Comparison of ENCODE assay signal across 11 cellular contexts in genomic region chr15:53847745-53848144, GRCh38.
"Had no signal": no experiment of that assay in that cellular context is flagged by ENCODE, and none has a peak within 500 bp of the region (broad histone marks: within the 10 kb centered on the region; RNA-seq: fewer than 3 reads in every experiment).

No MANE protein-coding gene starts in this region.

- FAIRE-seq: H1, H54 had no signal

- H3K4me2 ChIP-seq: GM23338 had no signal

- H3K4me1 ChIP-seq: HAP-1 had no signal

- ATAC-seq: GM23338, HCT116 had no signal

- H3K9me3 ChIP-seq: HAP-1 had no signal

- H3K27ac ChIP-seq: GM23248 had no signal

- DNase-seq: GM23248, GOT3, H7, H9, HCEC 1CT, HFFc6 had no signal

- H3K36me3 ChIP-seq: HAP-1 had no signal

- H3K9ac ChIP-seq: GM23248 had no signal

- H3K4me3 ChIP-seq: GM23248, GM23338, HAP-1 had no signal

- H2AFZ ChIP-seq: GM23248, GM23338 had no signal
